In genomic region chr1:48093696-48094518, GRCh38 we compare ENCODE assay signal across 1 cellular context.
A peak's percentile ranks its signal among the peaks of the same experiment; 100 is the strongest.
TF ChIP-seq lines count a peak whose summit lies in the region.

No MANE protein-coding gene starts in this region.

TF ChIP-seq in HCT116, 20 proteins besides CTCF, POLR2A, EP300 and RAD21 (continued from another document):
- TF ChIP-seq REST (IDR thresholded peaks at IDR 0.05; ENCODE audit: low read depth) (no peak), EGR1 (IDR thresholded peaks at IDR 0.05; ENCODE audit: low read depth) (no peak), MAX (IDR thresholded peaks at IDR 0.05) (peak; percentile 76)
TF ChIP-seq in HCT116: peak in this region for 2.
